20 cellular contexts compared by ENCODE assay signal in the genomic region with DNA sequence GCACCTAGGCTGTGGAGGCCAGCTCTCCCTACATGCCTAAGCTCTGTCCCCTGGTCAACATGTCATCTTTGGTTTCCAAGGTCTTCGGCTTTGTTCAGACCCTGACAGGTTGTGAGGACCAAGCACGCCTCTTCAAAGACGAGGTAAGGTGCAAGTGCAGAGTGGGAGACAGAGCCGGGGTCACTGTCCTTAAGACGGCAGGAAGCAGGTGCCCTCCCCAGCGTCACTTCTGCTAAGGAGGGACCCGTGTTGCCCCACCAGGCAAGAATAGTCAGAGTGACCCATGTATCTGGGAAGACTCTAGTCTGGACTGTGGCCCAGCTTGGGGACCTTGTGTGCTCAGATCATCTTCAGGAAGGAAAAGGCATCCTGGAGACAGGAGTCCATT. TPM values are rescaled to one million over a fixed set of nuclear protein-coding genes. Genes with fewer than 3 reads are reported as not detected.
DNase-seq lines count a peak whose midpoint lies in the region; ATAC-seq, FAIRE-seq and TF ChIP-seq lines count a peak whose summit lies in the region.
"Had no signal": no experiment of that assay in that cellular context is flagged by ENCODE, and none has a peak within 500 bp of the region (broad histone marks: within the 10 kb centered on the region; RNA-seq: fewer than 3 reads in every experiment).

No MANE protein-coding gene starts in this region.

- ATAC-seq in HepG2 = no peak
- ATAC-seq in right lobe of liver = no peak
- ATAC-seq in WTC11 = no peak
- ATAC-seq in GM19035 (IDR thresholded peaks at IDR 0.05; ENCODE audit: unreplicated experiment) = no peak
- ATAC-seq in omental fat pad (ENCODE audit: low FRiP score) = no peak

- TF ChIP-seq EP300 in HepG2 (IDR thresholded peaks at IDR 0.05; ENCODE audit: low read depth in 2 of 2, low read length in 2 of 2) (no peak), HepG2 (CRISPR knock-in tag; IDR thresholded peaks at IDR 0.05; ENCODE audit: borderline replicate concordance) (no peak)

- peaks cover 31% of the 10 kb centered on the region for H3K4me1 ChIP-seq in HepG2 (ENCODE audit: insufficient read depth, low read length)
- H3K4me1 ChIP-seq in right lobe of liver = peaks cover 0 to 16% (median 7%) of the 10 kb centered on the region in 4 donors
- H3K4me1 ChIP-seq in mucosa of rectum (ENCODE audit: control insufficient read depth in 2 of 2, insufficient read depth in 2 of 2, low read length in 2 of 2) = peaks cover 0 to 17% of the 10 kb centered on the region in 2 donors

- intact Hi-C loops in HepG2 (cut with micrococcal nuclease; ENCODE audit: unreplicated experiment) = no loop called here
- intact Hi-C loops in right lobe of liver (cut with DNase I) = loop anchor here in 1 of 2 donors (10.0 kb wide), 1 partner anchor 124 kb away; the partner anchor contains the start of gene MYBL2

- H3K4me2 ChIP-seq in HepG2 (ENCODE audit: low read depth, low read length) = no peak overlapping the region

- in situ Hi-C loops in HepG2 (cut with HindIII; ENCODE audit: extremely low pct_ligation_motif_present, low pct_unique_long_range_greater_than_20kb) = no loop called here

- no peak overlapping the region for H3K27ac Mint-ChIP-seq in WTC11
- H3K27ac Mint-ChIP-seq: CD4-positive, alpha-beta memory T cell had no signal

- WGBS in HepG2 (ENCODE audit: low lambda C conversion rate) = 87% methylated on average over 7 of the region's 7 CpGs
- WGBS in right lobe of liver (ENCODE audit: insufficient coverage, low coverage, low lambda C conversion rate, missing lambda C conversion rate) = no CpG with 5 or more reads among the region's 7 CpGs

- CTCF ChIA-PET in HepG2 (lab: Yijun Ruan, JAX; ENCODE audit: low intra/inter-chr PET ratio, low total read pairs) = no interaction called here
- CTCF ChIA-PET in WTC11 (lab: Charles Lee) = interaction anchor here (2.4 kb wide), 1 partner anchor 50 kb away, joined by 9 read pairs; the partner anchor contains the start of gene IFT52

- H3K9ac ChIP-seq in HepG2 (ENCODE audit: insufficient read depth, low read depth, low read length) (no peak overlapping the region), mucosa of rectum (ENCODE audit: low read depth in 1 of 2, low read length in 2 of 2) (peak overlapping the region in 1 of 2 donors; percentile 11)
- H3K9ac ChIP-seq: GM23248 had no signal

- POLR2A ChIA-PET in HepG2 (lab: Yijun Ruan, JAX) = interaction anchor here (3.0 to 12.5 kb wide), 3 partner anchors 17 to 83 kb away, joined by 18 to 224 read pairs (median 45); partner anchors contain the start of genes IFT52, SGK2 and SRSF6
- POLR2A ChIA-PET in WTC11 (lab: Charles Lee) = no interaction called here

- BruUV-seq in HepG2 (replicated peaks; lab: Mats Ljungman, UMichigan) = no TSS peak

- H3K4me1 Mint-ChIP-seq in WTC11 = no peaks in the 10 kb centered on the region

- no peaks in the 10 kb centered on the region for H3K27me3 Mint-ChIP-seq in WTC11 (ENCODE audit: low read depth)
- H3K27me3 Mint-ChIP-seq: CD4-positive, alpha-beta memory T cell had no signal

- no peak overlapping the region for H3K27ac ChIP-seq in HepG2 (ENCODE audit: extremely low read length, insufficient read depth, low read length)
- no peak overlapping the region for H3K27ac ChIP-seq in right lobe of liver
- H3K27ac ChIP-seq in coronary artery = no peak overlapping the region
- peak overlapping the region; percentile 11 to 51 for H3K27ac ChIP-seq in mucosa of rectum (ENCODE audit: low read depth in 2 of 2, low read length in 2 of 2)
- H3K27ac ChIP-seq: GM23248 had no signal

- no peak overlapping the region for H3K4me3 Mint-ChIP-seq in WTC11
- H3K4me3 Mint-ChIP-seq: CD4-positive, alpha-beta memory T cell had no signal

- no peaks in the 10 kb centered on the region for H3K9me3 Mint-ChIP-seq in WTC11
- H3K9me3 Mint-ChIP-seq: CD4-positive, alpha-beta memory T cell had no signal

- H3K9me3 ChIP-seq in HepG2 (ENCODE audit: low read length) (no peaks in the 10 kb centered on the region), right lobe of liver (no peaks in the 10 kb centered on the region), mucosa of rectum (ENCODE audit: control insufficient read depth in 2 of 2, low read length in 2 of 2) (no peaks in the 10 kb centered on the region)

- H3K27me3 ChIP-seq in HepG2 (ENCODE audit: control insufficient read depth in 1 of 2, insufficient read depth in 2 of 2, low read length in 2 of 2) (no peaks in the 10 kb centered on the region; a peak in 1 of 5 replicates), right lobe of liver (no peaks in the 10 kb centered on the region), mucosa of rectum (ENCODE audit: control insufficient read depth in 2 of 2, insufficient read depth in 2 of 2, low read length in 2 of 2) (no peaks in the 10 kb centered on the region)

- H2AFZ ChIP-seq in HepG2 (ENCODE audit: low read length) = no peak overlapping the region
- H2AFZ ChIP-seq: GM23248 had no signal

- H3K4me3 ChIP-seq in HepG2 (replicated peaks in 1 of 3; ENCODE audit: insufficient read depth in 1 of 3, low read depth in 2 of 3, low read length in 3 of 3) (no peak overlapping the region), right lobe of liver (no peak overlapping the region), coronary artery (no peak overlapping the region), mucosa of rectum (ENCODE audit: low read length in 2 of 2) (no peak overlapping the region)
- H3K4me3 ChIP-seq: GM23248 had no signal

- no peak for TF ChIP-seq CTCF in HepG2 (CRISPR knock-in tag; IDR thresholded peaks at IDR 0.05)
- TF ChIP-seq CTCF in right lobe of liver (IDR thresholded peaks at IDR 0.05) = no peak
- TF ChIP-seq CTCF in coronary artery (IDR thresholded peaks at IDR 0.05) = no peak
- no peak for TF ChIP-seq CTCF in WTC11 (IDR thresholded peaks at IDR 0.05)
- no peak for TF ChIP-seq CTCF in omental fat pad (IDR thresholded peaks at IDR 0.05)

- FAIRE-seq in HepG2 (lab: Jason Lieb, UNC) = no peak
- FAIRE-seq: GM12891, GM18507, H1 had no signal

- no peaks in the 10 kb centered on the region for H3K79me2 ChIP-seq in HepG2 (ENCODE audit: insufficient read depth, low read length)

- TF ChIP-seq POLR2A in HepG2 (IDR thresholded peaks at IDR 0.05; ENCODE audit: insufficient read depth in 1 of 2, low read depth in 2 of 2, low read length in 2 of 2) (no peak), right lobe of liver (IDR thresholded peaks at IDR 0.05) (no peak)

- peaks cover 3 to 4% of the 10 kb centered on the region in 2 experiments; a peak in 4 of 5 replicates for H3K36me3 ChIP-seq in HepG2 (replicated peaks in 1 of 2; ENCODE audit: control insufficient read depth in 1 of 2, insufficient read depth in 2 of 2, low read length in 2 of 2)
- no peaks in the 10 kb centered on the region for H3K36me3 ChIP-seq in right lobe of liver
- peaks cover 0 to 2% of the 10 kb centered on the region in 2 donors for H3K36me3 ChIP-seq in mucosa of rectum (ENCODE audit: control insufficient read depth in 2 of 2, insufficient read depth in 2 of 2, low read length in 2 of 2)

- no peak for TF ChIP-seq RAD21 in HepG2 (CRISPR knock-in tag; IDR thresholded peaks at IDR 0.05)

- DNase-seq in HepG2 (ENCODE audit: low spot score) (no peak), right lobe of liver (no peak), coronary artery (ENCODE audit: low spot score) (peak; percentile 31), WTC11 (ENCODE audit: low spot score) (no peak), omental fat pad (ENCODE audit: low spot score) (no peak)
- DNase-seq: C1 segment of cervical spinal cord; Calu3; CD4-positive, alpha-beta memory T cell; COR-L47; DMS53; DMS79 treated with DMSO at 0.1 percent for 48 hours; GF-D8; H7 had no signal

- peaks cover 15% of the 10 kb centered on the region for H3K36me3 Mint-ChIP-seq in WTC11

- no peaks in the 10 kb centered on the region for H4K20me1 ChIP-seq in HepG2 (ENCODE audit: insufficient read depth, low read length)

RNA-seq across cellular contexts. Expression of gene SGK2, which starts 18.2 kb away (rescaled TPM):
- total RNA-seq in HepG2 (2016; rRNA removed; fragmentation: Illumina TruSeq; extraction: Trizol) = 29.4 and 34.3 TPM in 2 replicates
- 8.6 and 11.8 TPM in 2 replicates for total RNA-seq in HepG2 (2016; cell fraction: cytosol; rRNA removed; fragmentation: Illumina TruSeq; extraction: Trizol; ENCODE audit: low read depth)
- total RNA-seq in HepG2 (2016; cell fraction: insoluble cytoplasmic fraction; rRNA removed; fragmentation: Illumina TruSeq; extraction: Trizol) = 29.7 and 31.2 TPM in 2 replicates
- 25.9 and 26.5 TPM in 2 replicates for total RNA-seq in HepG2 (2016; cell fraction: membrane; rRNA removed; fragmentation: Illumina TruSeq; extraction: Trizol)
- total RNA-seq in HepG2 (2016; cell fraction: nucleus; rRNA removed; fragmentation: Illumina TruSeq; extraction: Trizol) = 19.8 and 26.8 TPM in 2 replicates
- polyA plus RNA-seq in HepG2 (2011; rRNA removed) = 6.2 and 12.6 TPM in 2 replicates
- polyA plus RNA-seq in HepG2 (2011; cell fraction: cytosol; rRNA removed) = 3.9 and 5.3 TPM in 2 replicates
- polyA plus RNA-seq in HepG2 (2011; cell fraction: nucleus; rRNA removed) = 24.1 and 26.7 TPM in 2 replicates
- polyA plus RNA-seq in HepG2 (2012) = 6.9 and 8.9 TPM in 2 replicates
- polyA plus RNA-seq in HepG2 (2016; cell fraction: cytosol; fragmentation: Illumina TruSeq; extraction: Trizol; ENCODE audit: low read depth) = 5.2 and 5.4 TPM in 2 replicates
- 21.3 and 23.7 TPM in 2 replicates for polyA plus RNA-seq in HepG2 (2016; cell fraction: insoluble cytoplasmic fraction; fragmentation: Illumina TruSeq; extraction: Trizol; ENCODE audit: low read depth)
- 14.3 and 14.5 TPM in 2 replicates for polyA plus RNA-seq in HepG2 (2016; cell fraction: membrane; fragmentation: Illumina TruSeq; extraction: Trizol; ENCODE audit: low read depth)
- 36.0 and 42.8 TPM in 2 replicates for polyA plus RNA-seq in HepG2 (2016; cell fraction: nucleus; fragmentation: Illumina TruSeq; extraction: Trizol; ENCODE audit: insufficient read depth, low read depth)
- polyA minus RNA-seq in HepG2 (2011; rRNA and poly(A)+ RNA removed; ENCODE audit: low replicate concordance) = 1.3 and 17.3 TPM in 2 replicates
- 4.6 and 10.9 TPM in 2 replicates for polyA minus RNA-seq in HepG2 (2011; cell fraction: cytosol; rRNA and poly(A)+ RNA removed)
- polyA minus RNA-seq in HepG2 (2011; cell fraction: nucleus; rRNA and poly(A)+ RNA removed) = 16.4 and 18.5 TPM in 2 replicates
- total RNA-seq in right lobe of liver = 10 to 100 TPM; 47.3 to 80.2 (median 66.9) TPM
- 0.74 to 1.2 TPM (median 0.99 TPM) in 3 replicates for total RNA-seq in WTC11 (2021)
- total RNA-seq in omental fat pad = 10 to 100 TPM in 3 of 4 donors, 1 to 10 TPM in 1; 3.6 to 15.1 (median 14.4) TPM
- total RNA-seq: A172, GM23248, H1, H7 had no signal
- polyA plus RNA-seq: CD4-positive, alpha-beta memory T cell; GM23248 had no signal

RNA-seq across cellular contexts. Expression of gene L3MBTL1, which starts 33.2 kb away (rescaled TPM):
- 2.4 and 9.0 TPM in 2 replicates for total RNA-seq in HepG2 (2016; rRNA removed; fragmentation: Illumina TruSeq; extraction: Trizol)
- 2.7 and 2.9 TPM in 2 replicates for total RNA-seq in HepG2 (2016; cell fraction: cytosol; rRNA removed; fragmentation: Illumina TruSeq; extraction: Trizol; ENCODE audit: low read depth)
- 1.7 and 8.3 TPM in 2 replicates for total RNA-seq in HepG2 (2016; cell fraction: insoluble cytoplasmic fraction; rRNA removed; fragmentation: Illumina TruSeq; extraction: Trizol)
- total RNA-seq in HepG2 (2016; cell fraction: membrane; rRNA removed; fragmentation: Illumina TruSeq; extraction: Trizol) = 1.8 and 3.0 TPM in 2 replicates
- total RNA-seq in HepG2 (2016; cell fraction: nucleus; rRNA removed; fragmentation: Illumina TruSeq; extraction: Trizol) = 19.0 and 22.4 TPM in 2 replicates
- polyA plus RNA-seq in HepG2 (2011; rRNA removed) = 17.8 and 23.8 TPM in 2 replicates
- 2.3 and 3.0 TPM in 2 replicates for polyA plus RNA-seq in HepG2 (2011; cell fraction: cytosol; rRNA removed)
- 165 and 173 TPM in 2 replicates for polyA plus RNA-seq in HepG2 (2011; cell fraction: nucleus; rRNA removed)
- 11.7 and 15.2 TPM in 2 replicates for polyA plus RNA-seq in HepG2 (2012)
- 0.17 and 0.46 TPM in 2 replicates for polyA plus RNA-seq in HepG2 (2016; cell fraction: cytosol; fragmentation: Illumina TruSeq; extraction: Trizol; ENCODE audit: low read depth)
- polyA plus RNA-seq in HepG2 (2016; cell fraction: insoluble cytoplasmic fraction; fragmentation: Illumina TruSeq; extraction: Trizol; ENCODE audit: low read depth) = 1.1 and 1.9 TPM in 2 replicates
- polyA plus RNA-seq in HepG2 (2016; cell fraction: membrane; fragmentation: Illumina TruSeq; extraction: Trizol; ENCODE audit: low read depth) = 0.76 and 0.97 TPM in 2 replicates
- 27.6 and 31.6 TPM in 2 replicates for polyA plus RNA-seq in HepG2 (2016; cell fraction: nucleus; fragmentation: Illumina TruSeq; extraction: Trizol; ENCODE audit: insufficient read depth, low read depth)
- 21.5 and 30.3 TPM in 2 replicates for polyA minus RNA-seq in HepG2 (2011; rRNA and poly(A)+ RNA removed; ENCODE audit: low replicate concordance)
- 2.5 TPM in 2 replicates for polyA minus RNA-seq in HepG2 (2011; cell fraction: cytosol; rRNA and poly(A)+ RNA removed)
- 70.9 and 90.3 TPM in 2 replicates for polyA minus RNA-seq in HepG2 (2011; cell fraction: nucleus; rRNA and poly(A)+ RNA removed)
- total RNA-seq in right lobe of liver = 1 to 10 TPM; 1.2 to 3.2 (median 2.4) TPM
- 28.3 to 28.7 TPM (median 28.3 TPM) in 3 replicates for total RNA-seq in WTC11 (2021)
- total RNA-seq in omental fat pad = 1 to 10 TPM; 6.5 to 9.8 (median 7.4) TPM

RNA-seq across cellular contexts. Expression of gene IFT52, which starts 50.1 kb away (rescaled TPM):
- total RNA-seq in HepG2 (2016; rRNA removed; fragmentation: Illumina TruSeq; extraction: Trizol) (64.0 and 80.6 TPM in 2 replicates), right lobe of liver (1 to 10 TPM; 3.4 to 6.0 (median 4.1) TPM), WTC11 (2021) (26.0 to 29.1 TPM (median 27.5 TPM) in 3 replicates), omental fat pad (10 to 100 TPM; 16.9 to 54.7 (median 19.1) TPM)
- total RNA-seq in HepG2 (2016; cell fraction: cytosol; rRNA removed; fragmentation: Illumina TruSeq; extraction: Trizol; ENCODE audit: low read depth) = 77.1 and 79.7 TPM in 2 replicates
- total RNA-seq in HepG2 (2016; cell fraction: insoluble cytoplasmic fraction; rRNA removed; fragmentation: Illumina TruSeq; extraction: Trizol) = 66.3 and 80.0 TPM in 2 replicates
- 101 and 102 TPM in 2 replicates for total RNA-seq in HepG2 (2016; cell fraction: membrane; rRNA removed; fragmentation: Illumina TruSeq; extraction: Trizol)
- 36.2 and 38.4 TPM in 2 replicates for total RNA-seq in HepG2 (2016; cell fraction: nucleus; rRNA removed; fragmentation: Illumina TruSeq; extraction: Trizol)
- polyA plus RNA-seq in HepG2 (2011; rRNA removed) = 36.9 and 48.0 TPM in 2 replicates
- 35.4 and 36.4 TPM in 2 replicates for polyA plus RNA-seq in HepG2 (2011; cell fraction: cytosol; rRNA removed)
- polyA plus RNA-seq in HepG2 (2011; cell fraction: nucleus; rRNA removed) = 22.2 and 22.4 TPM in 2 replicates
- 31.1 and 41.7 TPM in 2 replicates for polyA plus RNA-seq in HepG2 (2012)
- polyA plus RNA-seq in HepG2 (2016; cell fraction: cytosol; fragmentation: Illumina TruSeq; extraction: Trizol; ENCODE audit: low read depth) = 83.2 and 85.7 TPM in 2 replicates
- polyA plus RNA-seq in HepG2 (2016; cell fraction: insoluble cytoplasmic fraction; fragmentation: Illumina TruSeq; extraction: Trizol; ENCODE audit: low read depth) = 91.0 and 94.9 TPM in 2 replicates
- 85.8 and 88.2 TPM in 2 replicates for polyA plus RNA-seq in HepG2 (2016; cell fraction: membrane; fragmentation: Illumina TruSeq; extraction: Trizol; ENCODE audit: low read depth)
- 41.4 and 43.4 TPM in 2 replicates for polyA plus RNA-seq in HepG2 (2016; cell fraction: nucleus; fragmentation: Illumina TruSeq; extraction: Trizol; ENCODE audit: insufficient read depth, low read depth)
- 53.4 and 59.7 TPM in 2 replicates for polyA minus RNA-seq in HepG2 (2011; rRNA and poly(A)+ RNA removed; ENCODE audit: low replicate concordance)
- 15.6 and 20.1 TPM in 2 replicates for polyA minus RNA-seq in HepG2 (2011; cell fraction: cytosol; rRNA and poly(A)+ RNA removed)
- 21.4 and 26.9 TPM in 2 replicates for polyA minus RNA-seq in HepG2 (2011; cell fraction: nucleus; rRNA and poly(A)+ RNA removed)

Comparison
In these comparisons a context has a peak if more than half of its experiments do, and no peak if none do; other contexts are left out.
1. H3K27ac ChIP-seq: peak in mucosa of rectum (2 of 2); none in HepG2 (single experiment), right lobe of liver (0 of 3) and coronary artery (0 of 2).